Comparison of ENCODE assay signal across 22 cellular contexts in the genomic region with DNA sequence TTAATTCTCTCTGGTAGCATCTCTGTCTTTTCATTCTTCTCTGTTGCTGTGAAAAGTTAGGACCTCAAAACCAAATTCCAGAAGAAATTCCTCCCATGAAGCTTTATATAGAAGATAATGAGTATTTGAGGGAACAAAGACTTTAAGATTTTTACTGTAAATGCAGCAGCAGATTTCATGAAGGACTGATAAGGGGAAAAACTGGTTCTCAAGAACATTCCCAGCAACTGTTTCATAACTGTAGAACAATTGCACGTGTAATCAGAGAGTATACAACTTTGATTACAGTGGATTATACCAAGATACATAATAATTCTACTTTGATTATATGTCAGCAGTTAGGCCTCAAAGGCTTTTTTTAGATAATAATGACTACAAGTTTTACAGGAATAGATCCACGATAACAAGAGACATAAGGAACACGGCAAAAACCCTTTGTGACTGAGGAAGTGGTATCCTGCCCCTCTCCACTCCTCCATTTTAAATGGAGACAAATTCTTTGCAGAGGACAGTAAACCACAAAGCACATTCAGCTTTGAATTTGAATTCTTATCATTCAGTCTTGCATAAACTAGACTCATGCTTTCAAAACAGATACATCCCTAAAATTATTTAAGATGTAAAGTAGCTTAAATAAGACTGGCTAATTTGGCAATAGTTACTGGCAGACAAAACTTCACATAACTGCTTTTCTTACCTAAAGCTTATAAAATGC. TPM values are rescaled to one million over a fixed set of nuclear protein-coding genes. Genes with fewer than 3 reads are reported as not detected.
DNase-seq lines count a peak whose midpoint lies in the region; TF ChIP-seq lines count a peak whose summit lies in the region.
"Had no signal": no experiment of that assay in that cellular context is flagged by ENCODE, and none has a peak within 500 bp of the region (broad histone marks: within the 10 kb centered on the region; RNA-seq: fewer than 3 reads in every experiment).

No MANE protein-coding gene starts in this region.

- H3K36me3 ChIP-seq in adipocyte (ENCODE audit: control insufficient read depth, insufficient read depth, low read length, severe bottlenecking) (no peaks in the 10 kb centered on the region), smooth muscle cell (ENCODE audit: low read depth) (no peaks in the 10 kb centered on the region), left ventricle myocardium inferior (no peaks in the 10 kb centered on the region), osteoblast (ENCODE audit: insufficient read depth, low read length) (no peaks in the 10 kb centered on the region)
- H3K36me3 ChIP-seq: BE2C; BLaER1 treated with 17β-estradiol and CSF1 and Interleukin-3, amounts not matched to agents 10 nM and 100 nM had no signal

- H4K20me1 ChIP-seq in smooth muscle cell (ENCODE audit: low read depth) (no peaks in the 10 kb centered on the region), osteoblast (ENCODE audit: insufficient read depth, low read length) (no peaks in the 10 kb centered on the region)
- H4K20me1 ChIP-seq: BLaER1 treated with 17β-estradiol and CSF1 and Interleukin-3, amounts not matched to agents 10 nM and 100 nM had no signal

- H3K9me3 ChIP-seq in adipocyte (ENCODE audit: control insufficient read depth, low read length): no peaks in the 10 kb centered on the region
- H3K9me3 ChIP-seq in smooth muscle cell (replicated peaks; ENCODE audit: low read depth): no peaks in the 10 kb centered on the region
- peaks cover 3% of the 10 kb centered on the region for H3K9me3 ChIP-seq in left ventricle myocardium inferior (replicated peaks)
- H3K9me3 ChIP-seq in osteoblast (ENCODE audit: low read depth, low read length): no peaks in the 10 kb centered on the region
- H3K9me3 ChIP-seq: A549, BE2C had no signal

- H3F3A ChIP-seq in smooth muscle cell (ENCODE audit: low read depth): no peaks in the 10 kb centered on the region

- intact Hi-C loops in left ventricle myocardium inferior (cut with micrococcal nuclease): no loop called here

- no peak overlapping the region for H3K9ac ChIP-seq in adipocyte (ENCODE audit: low read length)
- H3K9ac ChIP-seq in smooth muscle cell (ENCODE audit: low read depth): no peak overlapping the region
- H3K9ac ChIP-seq: BLaER1 treated with 17β-estradiol and CSF1 and Interleukin-3, amounts not matched to agents 10 nM and 100 nM; GM23248 had no signal

- TF ChIP-seq CTCF in fibroblast of pulmonary artery (IDR thresholded peaks at IDR 0.05; ENCODE audit: low read length, missing control alignments) (no peak), mesothelial cell of epicardium (IDR thresholded peaks at IDR 0.05; ENCODE audit: unreplicated experiment) (no peak), smooth muscle cell (IDR thresholded peaks at IDR 0.05; ENCODE audit: borderline replicate concordance, insufficient read depth, poor library complexity, severe bottlenecking) (no peak), left ventricle myocardium inferior (IDR thresholded peaks at IDR 0.05; ENCODE audit: borderline replicate concordance) (no peak), osteoblast (IDR thresholded peaks at IDR 0.05; ENCODE audit: extremely low read depth, low read depth, low read length) (no peak)

- peak overlapping the region; percentile 57 for H2AFZ ChIP-seq in smooth muscle cell (ENCODE audit: low read depth)
- no peak overlapping the region for H2AFZ ChIP-seq in osteoblast (ENCODE audit: low read length)
- H2AFZ ChIP-seq: GM23248 had no signal

- H3K27me3 ChIP-seq in adipocyte (replicated peaks; ENCODE audit: control insufficient read depth, insufficient read depth, low read length): no peaks in the 10 kb centered on the region
- no peaks in the 10 kb centered on the region for H3K27me3 ChIP-seq in smooth muscle cell (ENCODE audit: low read depth)
- no peaks in the 10 kb centered on the region for H3K27me3 ChIP-seq in left ventricle myocardium inferior (ENCODE audit: low read depth)
- H3K27me3 ChIP-seq in osteoblast (ENCODE audit: insufficient read depth, low read length): no peaks in the 10 kb centered on the region
- H3K27me3 ChIP-seq: BE2C; BLaER1 treated with 17β-estradiol and CSF1 and Interleukin-3, amounts not matched to agents 10 nM and 100 nM had no signal

- 26% methylated on average over 3 of the region's 3 CpGs for WGBS in smooth muscle cell (ENCODE audit: low lambda C conversion rate)

- peak overlapping the region; percentile 14 for H3K27ac ChIP-seq in smooth muscle cell (ENCODE audit: low read depth)
- no peak overlapping the region for H3K27ac ChIP-seq in left ventricle myocardium inferior (replicated peaks)
- H3K27ac ChIP-seq in osteoblast (ENCODE audit: low read depth, low read length): no peak overlapping the region
- H3K27ac ChIP-seq: A549; BLaER1 treated with 17β-estradiol and CSF1 and Interleukin-3, amounts not matched to agents 10 nM and 100 nM; GM23248 had no signal

- H3K79me2 ChIP-seq in smooth muscle cell (ENCODE audit: low read depth): no peaks in the 10 kb centered on the region
- no peaks in the 10 kb centered on the region for H3K79me2 ChIP-seq in osteoblast (ENCODE audit: insufficient read depth, low read length)

- H3K4me3 Mint-ChIP-seq in mesothelial cell of epicardium: no peak overlapping the region
- H3K4me3 Mint-ChIP-seq: CD14-positive monocyte; CD4-positive, alpha-beta T cell; CD8-positive, alpha-beta memory T cell; H9 had no signal

- H3K9me3 Mint-ChIP-seq in mesothelial cell of epicardium: peaks cover 12% of the 10 kb centered on the region
- H3K9me3 Mint-ChIP-seq: CD4-positive, alpha-beta T cell had no signal

- H3K4me3 ChIP-seq in adipocyte (ENCODE audit: low read length): no peak overlapping the region
- H3K4me3 ChIP-seq in fibroblast of pulmonary artery (replicated peaks; ENCODE audit: low read depth, low read length): no peak overlapping the region
- no peak overlapping the region for H3K4me3 ChIP-seq in smooth muscle cell
- H3K4me3 ChIP-seq in left ventricle myocardium inferior: no peak overlapping the region
- no peak overlapping the region for H3K4me3 ChIP-seq in osteoblast (ENCODE audit: insufficient read depth, low read length)
- H3K4me3 ChIP-seq: A549; BLaER1 treated with 17β-estradiol and CSF1 and Interleukin-3, amounts not matched to agents 10 nM and 100 nM; GM12878; GM23248 had no signal

- no peaks in the 10 kb centered on the region for H3K36me3 Mint-ChIP-seq in mesothelial cell of epicardium
- H3K36me3 Mint-ChIP-seq: CD14-positive monocyte; CD8-positive, alpha-beta memory T cell had no signal

- H3K27ac Mint-ChIP-seq in mesothelial cell of epicardium: peak overlapping the region; percentile 61
- H3K27ac Mint-ChIP-seq: CD14-positive monocyte; CD4-positive, alpha-beta T cell; CD8-positive, alpha-beta memory T cell; H9 had no signal

- H3K4me1 ChIP-seq in adipocyte (ENCODE audit: control insufficient read depth, insufficient read depth, low read length): no peaks in the 10 kb centered on the region
- H3K4me1 ChIP-seq in smooth muscle cell (ENCODE audit: low read depth): no peaks in the 10 kb centered on the region
- no peaks in the 10 kb centered on the region for H3K4me1 ChIP-seq in left ventricle myocardium inferior
- H3K4me1 ChIP-seq in osteoblast (ENCODE audit: insufficient read depth, low read length): no peaks in the 10 kb centered on the region
- H3K4me1 ChIP-seq: A549, BE2C had no signal

- DNase-seq in adipocyte (ENCODE audit: low read depth): peak; percentile 35
- peak; percentile 53 for DNase-seq in fibroblast of pulmonary artery (ENCODE audit: low read depth)
- DNase-seq in mesothelial cell of epicardium (ENCODE audit: low spot score in 2 of 2, unreplicated experiment in 2 of 2): no peak
- no peak for DNase-seq in smooth muscle cell (lab: John Stamatoyannopoulos, UW; ENCODE audit: unreplicated experiment)
- no peak for DNase-seq in left ventricle myocardium inferior
- no peak for DNase-seq in DMS 273 (lab: John Stamatoyannopoulos, UW; ENCODE audit: unreplicated experiment)
- DNase-seq in osteoblast (ENCODE audit: insufficient read length, low spot score, missing footprints): no peak
- DNase-seq: 8988T; ACHN; AML-193; BE2C; CD4-positive, alpha-beta T cell; CD8-positive, alpha-beta memory T cell; DMS53; DMS79 treated with DMSO at 0.1 percent for 48 hours; GF-D8; GM23248; H9 had no signal

- H3K4me1 Mint-ChIP-seq in mesothelial cell of epicardium: no peaks in the 10 kb centered on the region
- H3K4me1 Mint-ChIP-seq: CD8-positive, alpha-beta memory T cell; H9 had no signal

- peak overlapping the region; percentile 20 for H3K4me2 ChIP-seq in smooth muscle cell
- H3K4me2 ChIP-seq in osteoblast (ENCODE audit: insufficient read depth, low read length): no peak overlapping the region
- H3K4me2 ChIP-seq: A549; BLaER1 treated with 17β-estradiol and CSF1 and Interleukin-3, amounts not matched to agents 10 nM and 100 nM had no signal

- no peaks in the 10 kb centered on the region for H3K27me3 Mint-ChIP-seq in mesothelial cell of epicardium (ENCODE audit: low read depth)

RNA-seq across cellular contexts. Expression of gene DIPK2A, which starts 42.9 kb away (rescaled TPM):
- total RNA-seq in mesothelial cell of epicardium (49.2 to 55.1 TPM (median 52.0 TPM) in 3 replicates), smooth muscle cell (133 and 167 TPM in 2 replicates), left ventricle myocardium inferior (8.4 TPM), osteoblast (18.0 and 38.0 TPM in 2 replicates)
- polyA plus RNA-seq in smooth muscle cell: 48.9 and 67.8 TPM in 2 replicates

Comparison
In these comparisons a context has a peak if more than half of its experiments do, and no peak if none do; other contexts are left out.
1. DNase-seq: peak in adipocyte (single experiment) and fibroblast of pulmonary artery (single experiment); none in mesothelial cell of epicardium (0 of 2), smooth muscle cell (single experiment), left ventricle myocardium inferior (single experiment), DMS 273 (single experiment) and osteoblast (single experiment).